Comparison of ENCODE assay signal across 13 cellular contexts in the genomic region with DNA sequence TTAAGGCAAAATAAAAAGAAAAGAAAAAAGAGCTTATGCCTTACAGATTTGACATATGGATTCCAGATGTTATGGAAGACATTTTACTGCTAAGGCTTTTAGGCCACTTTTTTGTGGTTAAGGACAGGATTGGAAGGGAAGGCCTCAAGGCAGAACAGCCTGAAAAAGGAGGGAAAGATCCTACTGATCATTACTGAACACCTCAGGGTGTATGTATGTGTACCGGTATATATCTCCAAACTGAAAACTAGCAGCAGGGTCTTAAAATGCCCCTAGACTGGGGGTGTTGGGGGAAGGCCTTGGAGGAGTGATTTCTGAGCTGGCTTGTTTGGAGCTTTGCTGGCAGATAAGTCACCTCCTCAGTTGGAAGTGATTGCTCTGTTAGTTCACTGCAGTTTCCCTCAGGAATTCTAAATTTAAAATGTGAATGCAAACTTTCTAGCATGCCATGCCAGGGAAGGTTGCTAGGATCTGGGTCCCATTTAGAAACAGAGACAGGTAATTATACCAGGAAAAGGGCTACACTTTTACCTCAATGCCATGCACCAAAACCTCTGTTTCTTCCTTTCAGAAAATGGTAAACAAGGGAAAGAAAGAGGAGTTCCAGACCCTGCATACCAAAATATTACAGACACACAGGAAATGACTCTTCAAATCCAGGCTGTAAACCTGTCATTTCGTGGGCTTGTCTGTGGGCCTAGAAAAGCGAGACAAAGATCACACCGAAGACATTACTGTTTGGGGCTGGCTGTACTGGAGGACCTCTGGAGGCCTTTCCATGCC. TPM values are rescaled to one million over a fixed set of nuclear protein-coding genes. Genes with fewer than 3 reads are reported as not detected.
DNase-seq lines count a peak whose midpoint lies in the region; ATAC-seq, FAIRE-seq and TF ChIP-seq lines count a peak whose summit lies in the region.
"Had no signal": no experiment of that assay in that cellular context is flagged by ENCODE, and none has a peak within 500 bp of the region (broad histone marks: within the 10 kb centered on the region; RNA-seq: fewer than 3 reads in every experiment).

No MANE protein-coding gene starts in this region.

- H3K9me3 ChIP-seq in astrocyte (ENCODE audit: insufficient read depth, low read depth, low read length), result no peaks in the 10 kb centered on the region

- no peaks in the 10 kb centered on the region for H3K36me3 ChIP-seq in astrocyte (ENCODE audit: insufficient read depth, low read length)

- peaks cover 3% of the 10 kb centered on the region for H3K36me3 Mint-ChIP-seq in astrocyte (ENCODE audit: low read depth, unreplicated experiment)
- peaks cover 8% of the 10 kb centered on the region for H3K36me3 Mint-ChIP-seq in mesothelial cell of epicardium
- H3K36me3 Mint-ChIP-seq in activated CD4-positive, alpha-beta T cell treated with anti-CD3 and anti-CD28 coated beads, Interleukin-2, amount 10 ng/mL, durations not matched to agents 7 days and 5 days (ENCODE audit: low read depth), result peaks cover 8% of the 10 kb centered on the region

- H3K27me3 Mint-ChIP-seq in astrocyte (ENCODE audit: low read depth, unreplicated experiment) (no peaks in the 10 kb centered on the region), mesothelial cell of epicardium (ENCODE audit: low read depth) (no peaks in the 10 kb centered on the region)
- H3K27me3 Mint-ChIP-seq in activated CD4-positive, alpha-beta T cell treated with anti-CD3 and anti-CD28 coated beads, Interleukin-2, amount 10 ng/mL, durations not matched to agents 7 days and 5 days, result no peaks in the 10 kb centered on the region
- H3K27me3 Mint-ChIP-seq: CD4-positive, alpha-beta memory T cell had no signal

- no peaks in the 10 kb centered on the region for H4K20me1 ChIP-seq in astrocyte (ENCODE audit: insufficient read depth, low read length)

- H3K9me3 Mint-ChIP-seq in astrocyte (ENCODE audit: unreplicated experiment) (peaks cover 2% of the 10 kb centered on the region), mesothelial cell of epicardium (peaks cover 6% of the 10 kb centered on the region)
- peaks cover 2% of the 10 kb centered on the region for H3K9me3 Mint-ChIP-seq in activated CD4-positive, alpha-beta T cell treated with anti-CD3 and anti-CD28 coated beads, Interleukin-2, amount 10 ng/mL, durations not matched to agents 7 days and 5 days

- POLR2A ChIA-PET in activated CD4-positive, alpha-beta T cell treated with anti-CD3 and anti-CD28 coated beads, Interleukin-2, amount 10 ng/mL, durations not matched to agents 7 days and 5 days (lab: Charles Lee), result no interaction called here

- TF ChIP-seq CTCF in AG09309 (IDR thresholded peaks at IDR 0.05; ENCODE audit: control insufficient read depth, insufficient read depth, low read depth, low read length, missing control alignments) (no peak), astrocyte (IDR thresholded peaks at IDR 0.05; ENCODE audit: insufficient read depth, low read depth, low read length) (no peak), mesothelial cell of epicardium (IDR thresholded peaks at IDR 0.05; ENCODE audit: unreplicated experiment) (no peak)

- CTCF ChIA-PET in activated CD4-positive, alpha-beta T cell treated with anti-CD3 and anti-CD28 coated beads, Interleukin-2, amount 10 ng/mL, durations not matched to agents 7 days and 5 days (lab: Charles Lee), result interaction anchor here (0.6 to 1.5 kb wide), 5 partner anchors 13 to 300 kb away, joined by 3 to 7 read pairs (median 3); a partner anchor contains a TSS

- H3K9ac ChIP-seq in astrocyte (ENCODE audit: low read length), result no peak overlapping the region

- peak; percentile 34 for FAIRE-seq in astrocyte (lab: Jason Lieb, UNC)
- FAIRE-seq: GM12892 had no signal

- H3K27ac Mint-ChIP-seq in astrocyte (ENCODE audit: unreplicated experiment), result peak overlapping the region; percentile 88
- H3K27ac Mint-ChIP-seq in mesothelial cell of epicardium, result peak overlapping the region; percentile 95
- no peak overlapping the region for H3K27ac Mint-ChIP-seq in activated CD4-positive, alpha-beta T cell treated with anti-CD3 and anti-CD28 coated beads, Interleukin-2, amount 10 ng/mL, durations not matched to agents 7 days and 5 days
- H3K27ac Mint-ChIP-seq: CD4-positive, alpha-beta memory T cell had no signal

- no peak for ATAC-seq in GM18858 (IDR thresholded peaks at IDR 0.05; ENCODE audit: unreplicated experiment)

- H3K4me1 Mint-ChIP-seq in astrocyte (ENCODE audit: low read depth, unreplicated experiment) (peaks cover 42% of the 10 kb centered on the region), mesothelial cell of epicardium (peaks cover 45% of the 10 kb centered on the region)
- peaks cover 16% of the 10 kb centered on the region for H3K4me1 Mint-ChIP-seq in activated CD4-positive, alpha-beta T cell treated with anti-CD3 and anti-CD28 coated beads, Interleukin-2, amount 10 ng/mL, durations not matched to agents 7 days and 5 days

- H3K27me3 ChIP-seq in astrocyte (ENCODE audit: insufficient read depth, low read length), result no peaks in the 10 kb centered on the region

- peak overlapping the region; percentile 65 for H3K4me3 Mint-ChIP-seq in astrocyte (ENCODE audit: unreplicated experiment)
- peak overlapping the region; percentile 16 for H3K4me3 Mint-ChIP-seq in mesothelial cell of epicardium
- no peak overlapping the region for H3K4me3 Mint-ChIP-seq in activated CD4-positive, alpha-beta T cell treated with anti-CD3 and anti-CD28 coated beads, Interleukin-2, amount 10 ng/mL, durations not matched to agents 7 days and 5 days
- H3K4me3 Mint-ChIP-seq: CD4-positive, alpha-beta memory T cell had no signal

- H3K79me2 ChIP-seq in astrocyte (ENCODE audit: insufficient read depth, low read length), result no peaks in the 10 kb centered on the region

- H2AFZ ChIP-seq in astrocyte (ENCODE audit: low read depth, low read length), result peak overlapping the region; percentile 70

- H3K4me3 ChIP-seq in AG09309 (ENCODE audit: control insufficient read depth, low read depth, low read length), result no peak overlapping the region
- no peak overlapping the region for H3K4me3 ChIP-seq in astrocyte (ENCODE audit: insufficient read depth, low read depth, low read length)

- H3K4me2 ChIP-seq in astrocyte (ENCODE audit: low read length), result peak overlapping the region; percentile 57

- H3K27ac ChIP-seq in astrocyte (ENCODE audit: low read depth, low read length), result no peak overlapping the region

- peaks cover 10% of the 10 kb centered on the region for H3K4me1 ChIP-seq in astrocyte (ENCODE audit: insufficient read depth, low read length)

- DNase-seq in AG09309 (ENCODE audit: low read depth) (peak; percentile 74), HT1080 (ENCODE audit: low read depth) (peak; percentile 55), astrocyte (ENCODE audit: low read depth) (peak; percentile 8), mesothelial cell of epicardium (ENCODE audit: low spot score in 2 of 2, unreplicated experiment in 2 of 2) (no peak), NCI-H128 (lab: John Stamatoyannopoulos, UW; ENCODE audit: unreplicated experiment) (no peak), NCI-H345 treated with DMSO at 0.1 percent for 48 hours (lab: John Stamatoyannopoulos, UW; ENCODE audit: unreplicated experiment) (no peak)
- DNase-seq in activated CD4-positive, alpha-beta T cell treated with anti-CD3 and anti-CD28 coated beads, Interleukin-2, amount 10 ng/mL, durations not matched to agents 7 days and 5 days, result no peak
- DNase-seq: activated effector memory CD4-positive, alpha-beta T cell treated with anti-CD3 and anti-CD28 coated beads, Interleukin-2, amount 50 U/mL, for 16 hours; CD4-positive, alpha-beta memory T cell; effector CD8-positive, alpha-beta T cell; Right ventricle myocardium superior had no signal

RNA-seq across cellular contexts. Expression of a gene that starts 15.0 kb away (rescaled TPM):
- total RNA-seq in HT1080 (2014; rRNA removed; shearing (Covaris generic)), result 28.9 and 41.9 TPM in 2 replicates
- 20.0 and 22.1 TPM in 2 replicates for polyA plus RNA-seq in HT1080 (2015; cell fraction: cytosol; rRNA removed)
- polyA plus RNA-seq in HT1080 (2015; cell fraction: nucleus; rRNA removed), result 31.0 and 34.7 TPM in 2 replicates
- 42.4 and 44.5 TPM in 2 replicates for total RNA-seq in astrocyte
- 44.6 to 48.2 TPM (median 47.4 TPM) in 3 replicates for total RNA-seq in mesothelial cell of epicardium
- total RNA-seq in activated CD4-positive, alpha-beta T cell treated with anti-CD3 and anti-CD28 coated beads, Interleukin-2, amount 10 ng/mL, durations not matched to agents 7 days and 5 days, result 10 to 100 TPM; 24.5 to 26.4 TPM

RNA-seq across cellular contexts. Expression of a gene that starts 32.0 kb away (rescaled TPM):
- 18.4 and 20.3 TPM in 2 replicates for total RNA-seq in HT1080 (2014; rRNA removed; shearing (Covaris generic))
- 32.0 and 39.0 TPM in 2 replicates for polyA plus RNA-seq in HT1080 (2015; cell fraction: cytosol; rRNA removed)
- polyA plus RNA-seq in HT1080 (2015; cell fraction: nucleus; rRNA removed), result 27.5 and 28.3 TPM in 2 replicates
- total RNA-seq in astrocyte, result 36.4 and 38.4 TPM in 2 replicates
- total RNA-seq in mesothelial cell of epicardium, result 26.9 to 28.4 TPM (median 27.2 TPM) in 3 replicates
- total RNA-seq in activated CD4-positive, alpha-beta T cell treated with anti-CD3 and anti-CD28 coated beads, Interleukin-2, amount 10 ng/mL, durations not matched to agents 7 days and 5 days, result 10 to 100 TPM; 26.3 to 29.9 TPM

RNA-seq across cellular contexts. Expression of a gene that starts 43.6 kb away (rescaled TPM):
- total RNA-seq in HT1080 (2014; rRNA removed; shearing (Covaris generic)), result 2.3 and 3.7 TPM in 2 replicates
- polyA plus RNA-seq in HT1080 (2015; cell fraction: cytosol; rRNA removed), result 1.4 and 2.5 TPM in 2 replicates
- polyA plus RNA-seq in HT1080 (2015; cell fraction: nucleus; rRNA removed), result 3.2 and 3.8 TPM in 2 replicates
- total RNA-seq in astrocyte (8.1 and 9.9 TPM in 2 replicates), mesothelial cell of epicardium (40.2 to 42.4 TPM (median 41.7 TPM) in 3 replicates)
- total RNA-seq in activated CD4-positive, alpha-beta T cell treated with anti-CD3 and anti-CD28 coated beads, Interleukin-2, amount 10 ng/mL, durations not matched to agents 7 days and 5 days, result 1 to 10 TPM; 1.6 to 1.8 TPM

Comparison
In these comparisons a context has a peak if more than half of its experiments do, and no peak if none do; other contexts are left out.
1. DNase-seq: peak in AG09309 (single experiment), HT1080 (single experiment) and astrocyte (single experiment); none in mesothelial cell of epicardium (0 of 2), NCI-H128 (single experiment), activated CD4-positive, alpha-beta T cell treated with anti-CD3 and anti-CD28 coated beads, Interleukin-2, amount 10 ng/mL, durations not matched to agents 7 days and 5 days (single experiment) and NCI-H345 treated with DMSO at 0.1 percent for 48 hours (single experiment).